ENCODE assay signal across 8 cellular contexts in the genomic region with DNA sequence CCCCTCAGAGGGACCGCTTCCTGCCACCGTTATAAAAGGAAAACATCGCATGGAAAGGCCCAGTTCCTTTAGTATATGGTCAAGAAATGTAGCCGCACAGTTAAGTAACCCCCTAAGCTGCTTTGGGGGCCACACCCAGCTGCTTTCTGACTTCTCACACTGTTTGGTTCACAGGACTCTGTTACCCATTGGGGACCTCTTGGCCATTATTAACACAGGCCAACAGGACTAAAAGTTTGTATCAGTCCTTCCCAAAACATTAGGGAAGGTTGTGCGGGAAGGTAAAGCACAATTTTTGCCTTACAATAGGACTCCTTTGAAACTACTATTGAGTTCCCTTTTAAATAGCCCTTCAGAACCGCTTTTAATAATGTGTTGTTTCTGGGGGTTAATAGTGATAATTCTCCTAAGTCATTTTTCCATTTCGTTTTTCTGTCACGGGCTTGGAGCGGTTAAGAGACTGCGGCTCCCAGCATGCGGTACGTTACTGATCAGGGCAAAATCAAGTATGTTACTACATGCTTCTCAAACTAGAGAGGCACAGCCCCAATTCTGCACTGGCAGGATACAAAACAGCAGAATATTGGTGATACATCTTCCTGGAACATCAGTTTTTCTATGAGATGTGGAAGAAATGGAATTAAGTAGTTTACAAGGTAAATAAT. TPM values are rescaled to one million over a fixed set of nuclear protein-coding genes. Genes with fewer than 3 reads are reported as not detected.
DNase-seq lines count a peak whose midpoint lies in the region; ATAC-seq and TF ChIP-seq lines count a peak whose summit lies in the region.

No MANE protein-coding gene starts in this region.

- peak overlapping the region; percentile 98 for H2AFZ ChIP-seq in OCI-LY7 (ENCODE audit: low read length)

- peaks cover 11% of the 10 kb centered on the region for H3K4me1 ChIP-seq in OCI-LY7 (ENCODE audit: insufficient read depth, low read length, poor library complexity, severe bottlenecking)
- H3K4me1 ChIP-seq in psoas muscle: no peaks in the 10 kb centered on the region

- peak overlapping the region; percentile 91 for H3K4me2 ChIP-seq in OCI-LY7 (ENCODE audit: low read length)

- peaks cover 17% of the 10 kb centered on the region for H3K36me3 ChIP-seq in OCI-LY7 (ENCODE audit: insufficient read depth, low read length)
- H3K36me3 ChIP-seq in psoas muscle (ENCODE audit: insufficient read depth in 1 of 2, low read depth in 1 of 2): peaks cover 0 to 24% of the 10 kb centered on the region in 2 donors

- H3K9me3 ChIP-seq in OCI-LY7 (ENCODE audit: low read length): no peaks in the 10 kb centered on the region
- H3K9me3 ChIP-seq in psoas muscle: no peaks in the 10 kb centered on the region

- peak overlapping the region; percentile 79 for H3K4me3 ChIP-seq in OCI-LY7 (ENCODE audit: low read depth, low read length, poor library complexity, severe bottlenecking)
- peak overlapping the region; percentile 95 for H3K4me3 ChIP-seq in epithelial cell of esophagus (ENCODE audit: low read length)
- peak overlapping the region; percentile 89 for H3K4me3 ChIP-seq in psoas muscle

- TSS peak; percentile 72 for BruUV-seq in OCI-LY7 (replicated peaks; lab: Mats Ljungman, UMichigan)

- TF ChIP-seq CTCF in OCI-LY7 (conservative IDR thresholded peaks at IDR 0.05; ENCODE audit: low read length) (no peak), epithelial cell of esophagus (IDR thresholded peaks at IDR 0.05; ENCODE audit: insufficient read depth, low read depth, low read length, missing control alignments) (no peak), psoas muscle (IDR thresholded peaks at IDR 0.05) (no peak)

- no peaks in the 10 kb centered on the region; the same call in 1 of the 2 replicates for H3K79me2 ChIP-seq in OCI-LY7 (ENCODE audit: insufficient read depth, low read depth, low read length)

- H3K27ac ChIP-seq in OCI-LY7 (ENCODE audit: low read depth, low read length, poor library complexity, severe bottlenecking) (peak overlapping the region; percentile 61), psoas muscle (peak overlapping the region; percentile 87)

- ATAC-seq in GM19395 (IDR thresholded peaks at IDR 0.05; ENCODE audit: unreplicated experiment) (peak; percentile 5), psoas muscle (no peak)

- no peaks in the 10 kb centered on the region for H3K27me3 ChIP-seq in psoas muscle (ENCODE audit: insufficient read depth in 3 of 3, low read length in 2 of 3)

- 51 to 52% (median 52%) methylated on average over 12 of the region's 12 CpGs for WGBS in psoas muscle, 3 donors

- CTCF ChIA-PET in OCI-LY7 (lab: Charles Lee; ENCODE audit: unreplicated experiment): interaction anchor here (0.7 kb wide), 1 partner anchor 22 kb away, joined by 6 read pairs; no protein-coding TSS in a partner anchor

- no peaks in the 10 kb centered on the region for H4K20me1 ChIP-seq in OCI-LY7 (ENCODE audit: insufficient read depth, low read length)

- DNase-seq in OCI-LY7 (ENCODE audit: low spot score) (no peak), epithelial cell of esophagus (ENCODE audit: low read depth) (peak; percentile 3), psoas muscle (no peak), SKM-1 treated with dmso at 0.1 percent for 144 hours (lab: John Stamatoyannopoulos, UW; ENCODE audit: unreplicated experiment) (no peak), DMS 273 (lab: John Stamatoyannopoulos, UW; ENCODE audit: unreplicated experiment) (no peak), C1 segment of cervical spinal cord (lab: John Stamatoyannopoulos, UW) (no peak), DMS153 treated with DMSO at 0.1 percent for 48 hours (lab: John Stamatoyannopoulos, UW; ENCODE audit: unreplicated experiment) (no peak)

- H3K9me2 ChIP-seq in OCI-LY7 (ENCODE audit: insufficient read depth, low read length): no peaks in the 10 kb centered on the region

- intact Hi-C loops in OCI-LY7 (cut with micrococcal nuclease; ENCODE audit: unreplicated experiment): loop anchor here (5.0 kb wide), 1 partner anchor 227 kb away; the partner anchor contains the start of gene CDYL
- intact Hi-C loops in psoas muscle (cut with DNase I): no loop called here

- POLR2A ChIA-PET in OCI-LY7 (lab: Charles Lee): interaction anchor here (0.9 kb wide), 1 partner anchor 56 kb away, joined by 8 read pairs; no protein-coding TSS in a partner anchor

RNA-seq across cellular contexts. Expression of gene RPP40, which starts 0.7 kb away (rescaled TPM):
- 8.0 and 22.7 TPM in 2 replicates for total RNA-seq in OCI-LY7 (2014; rRNA removed; shearing (Covaris generic))
- 9.6 and 12.2 TPM in 2 replicates for total RNA-seq in OCI-LY7 (2022)
- 10 to 100 TPM in 1 of 4 donors, 1 to 10 TPM in 3; 4.2 to 11.8 (median 5.4) TPM for total RNA-seq in psoas muscle
- polyA plus RNA-seq in psoas muscle: 10 to 100 TPM in 1 of 3 donors, 1 to 10 TPM in 2; 9.3 to 34.5 (median 9.6) TPM
